Comparison of ENCODE assay signal across 8 cellular contexts in genomic region chr1:113759341-113760101, GRCh38. TPM values are rescaled to one million over a fixed set of nuclear protein-coding genes. Genes with fewer than 3 reads are reported as not detected.
A peak's percentile ranks its signal among the peaks of the same experiment; 100 is the strongest.
DNase-seq lines count a peak whose midpoint lies in the region; ATAC-seq, FAIRE-seq and TF ChIP-seq lines count a peak whose summit lies in the region.

TSS of gene PHTF1 (minus strand) at chr1:113759486. CDS start at chr1:113758703, 783 bp downstream.

- ATAC-seq in GM18505 (IDR thresholded peaks at IDR 0.05; ENCODE audit: unreplicated experiment) (peak; percentile 78), HG02852 (IDR thresholded peaks at IDR 0.05; ENCODE audit: unreplicated experiment) (peak; percentile 82)

- peaks cover 37% of the 10 kb centered on the region for H3K36me3 Mint-ChIP-seq in T-helper 2 cell treated with Interferon-gamma antibody and Interleukin-4, amounts not matched to agents 5 μg/mL and 100 μg/mL, for 36 hours (ENCODE audit: low read depth)

- no peaks in the 10 kb centered on the region for H3K9me3 ChIP-seq in hepatocyte (ENCODE audit: low read depth)

- peak within 1 kb of the TSS; percentile 93 for H3K27ac ChIP-seq in hepatocyte

- H3K9me2 ChIP-seq in hepatocyte (replicated peaks; ENCODE audit: insufficient read depth), result no peaks in the 10 kb centered on the region

- H3K36me3 ChIP-seq in hepatocyte (replicated peaks; ENCODE audit: insufficient read depth, low read depth), result no peaks in the 10 kb centered on the region

- in situ Hi-C loops in astrocyte of the cerebellum (cut with HindIII; ENCODE audit: low sequenced_read_pairs), result no loop called here

- H3K4me1 ChIP-seq in hepatocyte (ENCODE audit: insufficient read depth), result peaks cover 7% of the 10 kb centered on the region

- H3K4me3 Mint-ChIP-seq in T-helper 2 cell treated with Interferon-gamma antibody and Interleukin-4, amounts not matched to agents 5 μg/mL and 100 μg/mL, for 36 hours, result peak within 1 kb of the TSS; percentile 95

- DNase-seq in NCI-H1436 treated with DMSO at 0.1 percent for 48 hours (lab: John Stamatoyannopoulos, UW) (peak; percentile 9), astrocyte of the cerebellum (ENCODE audit: low read depth) (peak; percentile 45), hepatocyte (ENCODE audit: low spot score) (peak; percentile 87), renal cortical epithelial cell (ENCODE audit: low read depth) (peak; percentile 55), D721Med (ENCODE audit: insufficient read length, low spot score) (no peak)
- DNase-seq in T-helper 2 cell treated with Interferon-gamma antibody and Interleukin-4, amounts not matched to agents 5 μg/mL and 100 μg/mL, for 36 hours (ENCODE audit: low spot score), result peak; percentile 71

- peak within 1 kb of the TSS; percentile 94 for H3K27ac Mint-ChIP-seq in T-helper 2 cell treated with Interferon-gamma antibody and Interleukin-4, amounts not matched to agents 5 μg/mL and 100 μg/mL, for 36 hours

- no peak for FAIRE-seq in D721Med (lab: Jason Lieb, UNC)

- no peaks in the 10 kb centered on the region for H3K27me3 ChIP-seq in hepatocyte

- H3K4me3 ChIP-seq in astrocyte of the cerebellum (ENCODE audit: low read depth, low read length) (peak within 1 kb of the TSS; percentile 82), hepatocyte (peak within 1 kb of the TSS; percentile 85)

- H3K4me2 ChIP-seq in hepatocyte, result peak within 1 kb of the TSS; percentile 78

- peaks cover 29% of the 10 kb centered on the region for H3K79me2 ChIP-seq in hepatocyte

- WGBS in hepatocyte (ENCODE audit: low lambda C conversion rate, missing lambda C conversion rate), result 1% methylated on average over 44 of the region's 45 CpGs

- H3K27me3 Mint-ChIP-seq in T-helper 2 cell treated with Interferon-gamma antibody and Interleukin-4, amounts not matched to agents 5 μg/mL and 100 μg/mL, for 36 hours (ENCODE audit: low read depth), result no peaks in the 10 kb centered on the region

- peaks cover 4% of the 10 kb centered on the region for H4K20me1 ChIP-seq in hepatocyte (ENCODE audit: insufficient read depth, poor library complexity, severe bottlenecking)

- H3K9me3 Mint-ChIP-seq in T-helper 2 cell treated with Interferon-gamma antibody and Interleukin-4, amounts not matched to agents 5 μg/mL and 100 μg/mL, for 36 hours, result no peaks in the 10 kb centered on the region

- peak within 1 kb of the TSS; percentile 86 for H2AFZ ChIP-seq in hepatocyte

- TF ChIP-seq CTCF in astrocyte of the cerebellum (IDR thresholded peaks at IDR 0.05; ENCODE audit: low read depth, low read length, missing control alignments) (no peak), hepatocyte (IDR thresholded peaks at IDR 0.05; ENCODE audit: poor library complexity) (no peak), D721Med (IDR thresholded peaks at IDR 0.05; ENCODE audit: insufficient read depth, missing control alignments) (no peak)

- peaks cover 32% of the 10 kb centered on the region for H3K4me1 Mint-ChIP-seq in T-helper 2 cell treated with Interferon-gamma antibody and Interleukin-4, amounts not matched to agents 5 μg/mL and 100 μg/mL, for 36 hours (ENCODE audit: low read depth)

- peak; percentile 94 for TF ChIP-seq POLR2A in GM18505 (IDR thresholded peaks at IDR 0.05; ENCODE audit: borderline replicate concordance, extremely low read depth, insufficient read depth, insufficient read length)

RNA-seq across cellular contexts. Expression of gene PHTF1, which starts in this region (rescaled TPM):
- total RNA-seq in hepatocyte (19.6 and 27.6 TPM in 2 replicates), renal cortical epithelial cell (51.4 and 72.0 TPM in 2 replicates)
- polyA plus RNA-seq in hepatocyte, result 19.4 and 22.9 TPM in 2 replicates
